In the genomic region with DNA sequence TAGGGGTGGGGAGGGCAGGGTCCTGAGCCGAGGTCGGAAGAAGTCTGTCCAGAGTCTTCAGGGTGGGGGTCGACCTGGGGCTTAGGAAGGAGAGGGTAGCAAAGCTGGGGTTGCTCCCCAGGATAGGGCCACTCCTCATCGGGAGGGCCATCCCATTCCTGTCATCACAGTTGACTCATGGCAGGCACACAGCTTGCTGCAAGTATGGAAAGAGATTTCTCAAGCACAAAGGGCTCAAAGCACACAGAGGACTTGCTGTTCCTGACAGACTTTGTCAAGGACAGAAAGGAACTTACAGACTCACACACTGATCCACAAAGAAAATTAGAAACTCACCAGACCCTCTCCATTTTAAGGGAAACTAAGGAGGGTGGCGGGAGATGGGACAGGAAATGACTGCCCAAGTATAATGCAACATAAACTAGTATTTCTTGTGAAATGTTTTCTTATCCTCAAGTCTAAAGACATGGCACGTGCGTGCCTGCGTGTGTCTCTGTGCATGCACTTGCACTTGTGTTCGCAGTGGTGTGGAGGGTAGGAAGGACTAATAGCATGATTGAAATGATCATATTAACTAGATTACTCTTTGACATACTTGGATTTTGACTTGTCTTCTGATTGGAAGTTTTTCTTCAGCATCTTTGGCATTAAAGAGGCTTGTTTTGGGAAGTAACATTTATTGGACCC, we compare ENCODE assay signal across 12 cellular contexts. TPM values are rescaled to one million over a fixed set of nuclear protein-coding genes. Genes with fewer than 3 reads are reported as not detected.
A peak's percentile ranks its signal among the peaks of the same experiment; 100 is the strongest.
DNase-seq lines count a peak whose midpoint lies in the region; ATAC-seq and TF ChIP-seq lines count a peak whose summit lies in the region.
"Had no signal": no experiment of that assay in that cellular context is flagged by ENCODE, and none has a peak within 500 bp of the region (broad histone marks: within the 10 kb centered on the region; RNA-seq: fewer than 3 reads in every experiment).

No MANE protein-coding gene starts in this region.

- TF ChIP-seq CTCF in HEK293 (tag by site-specific recombination; IDR thresholded peaks at IDR 0.05) (no peak), left ventricle myocardium inferior (IDR thresholded peaks at IDR 0.05; ENCODE audit: borderline replicate concordance) (no peak)

- no peak for DNase-seq in activated naive CD8-positive, alpha-beta T cell treated with anti-CD3 and anti-CD28 coated beads for 36 hours
- no peak for DNase-seq in left ventricle myocardium inferior
- no peak for DNase-seq in stimulated activated effector memory CD8-positive, alpha-beta T cell treated with anti-CD3 and anti-CD28 coated beads, Interleukin-12 subunit alpha, Interleukin-12 subunit beta, amount 100 ng/mL, for 72 hours (ENCODE audit: low spot score in 2 of 2)
- no peak for DNase-seq in NCI-H526 (lab: John Stamatoyannopoulos, UW)
- no peak for DNase-seq in NCI-H146 (lab: John Stamatoyannopoulos, UW)
- no peak for DNase-seq in NCI-H128 (lab: John Stamatoyannopoulos, UW; ENCODE audit: unreplicated experiment)
- DNase-seq: mesendoderm, NCI-H446 treated with DMSO at 0.1 percent for 48 hours had no signal

- H3K27me3 Mint-ChIP-seq in activated naive CD8-positive, alpha-beta T cell treated with anti-CD3 and anti-CD28 coated beads for 36 hours: no peaks in the 10 kb centered on the region

- no peaks in the 10 kb centered on the region for H3K27me3 ChIP-seq in left ventricle myocardium inferior (ENCODE audit: low read depth)

- H3K27ac ChIP-seq in HEK293 (ENCODE audit: extremely low read depth, low read depth, low read length) (no peak overlapping the region), left ventricle myocardium inferior (replicated peaks) (peak overlapping the region; percentile 22)

- ATAC-seq in stimulated activated effector memory CD8-positive, alpha-beta T cell treated with anti-CD3 and anti-CD28 coated beads, Interleukin-12 subunit alpha, Interleukin-12 subunit beta, amount 100 ng/mL, for 72 hours: no peak

- no peaks in the 10 kb centered on the region for H3K4me1 ChIP-seq in HEK293 (ENCODE audit: control insufficient read depth, insufficient read depth, low read length)
- H3K4me1 ChIP-seq in left ventricle myocardium inferior: peaks cover 37% of the 10 kb centered on the region

- peaks cover 22% of the 10 kb centered on the region for H3K4me1 Mint-ChIP-seq in activated naive CD8-positive, alpha-beta T cell treated with anti-CD3 and anti-CD28 coated beads for 36 hours
- H3K4me1 Mint-ChIP-seq in stimulated activated effector memory CD8-positive, alpha-beta T cell treated with anti-CD3 and anti-CD28 coated beads, Interleukin-12 subunit alpha, Interleukin-12 subunit beta, amount 100 ng/mL, for 72 hours: peaks cover 34% of the 10 kb centered on the region
- H3K4me1 Mint-ChIP-seq: brain had no signal

- no peak overlapping the region for H3K4me3 Mint-ChIP-seq in activated naive CD8-positive, alpha-beta T cell treated with anti-CD3 and anti-CD28 coated beads for 36 hours
- no peak overlapping the region for H3K4me3 Mint-ChIP-seq in stimulated activated effector memory CD8-positive, alpha-beta T cell treated with anti-CD3 and anti-CD28 coated beads, Interleukin-12 subunit alpha, Interleukin-12 subunit beta, amount 100 ng/mL, for 72 hours
- H3K4me3 Mint-ChIP-seq: brain; T-helper 1 cell treated with Interleukin-12 subunit alpha and Interleukin-12 subunit beta and Interleukin-4 antibody, amounts not matched to agents 30 μg/mL and 1 μg/mL, for 36 hours had no signal

- H3K36me3 ChIP-seq in HEK293 (ENCODE audit: control insufficient read depth in 2 of 2, insufficient read depth in 1 of 2, low read length in 2 of 2) (peaks cover 1 to 44% of the 10 kb centered on the region in 2 experiments; a peak in 2 of 3 replicates), left ventricle myocardium inferior (peaks cover 39% of the 10 kb centered on the region)

- H3K9me3 Mint-ChIP-seq in activated naive CD8-positive, alpha-beta T cell treated with anti-CD3 and anti-CD28 coated beads for 36 hours: no peaks in the 10 kb centered on the region
- H3K9me3 Mint-ChIP-seq in stimulated activated effector memory CD8-positive, alpha-beta T cell treated with anti-CD3 and anti-CD28 coated beads, Interleukin-12 subunit alpha, Interleukin-12 subunit beta, amount 100 ng/mL, for 72 hours: no peaks in the 10 kb centered on the region
- H3K9me3 Mint-ChIP-seq: brain; T-helper 1 cell treated with Interleukin-12 subunit alpha and Interleukin-12 subunit beta and Interleukin-4 antibody, amounts not matched to agents 30 μg/mL and 1 μg/mL, for 36 hours had no signal

- CTCF ChIA-PET in HEK293 (lab: Yijun Ruan, JAX): interaction anchor here (0.6 to 5.4 kb wide), 4 partner anchors 72 to 269 kb away, joined by 3 to 81 read pairs (median 28); a partner anchor contains a TSS

- peaks cover 2% of the 10 kb centered on the region for H3K36me3 Mint-ChIP-seq in activated naive CD8-positive, alpha-beta T cell treated with anti-CD3 and anti-CD28 coated beads for 36 hours
- peaks cover 45% of the 10 kb centered on the region for H3K36me3 Mint-ChIP-seq in stimulated activated effector memory CD8-positive, alpha-beta T cell treated with anti-CD3 and anti-CD28 coated beads, Interleukin-12 subunit alpha, Interleukin-12 subunit beta, amount 100 ng/mL, for 72 hours

- H3K4me3 ChIP-seq in HEK293 (ENCODE audit: low read depth, low read length) (no peak overlapping the region), left ventricle myocardium inferior (no peak overlapping the region)

- POLR2A ChIA-PET in HEK293 (lab: Yijun Ruan, JAX): interaction anchor here (0.7 to 4.7 kb wide), 7 partner anchors 13 to 152 kb away, joined by 3 to 25 read pairs (median 5); a partner anchor contains a TSS

- intact Hi-C loops in left ventricle myocardium inferior (cut with micrococcal nuclease): no loop called here

- no peaks in the 10 kb centered on the region for H3K9me3 ChIP-seq in HEK293 (ENCODE audit: control insufficient read depth, insufficient read depth, low read depth, low read length)
- no peaks in the 10 kb centered on the region for H3K9me3 ChIP-seq in left ventricle myocardium inferior (replicated peaks)

- peak overlapping the region; percentile 85 for H3K27ac Mint-ChIP-seq in activated naive CD8-positive, alpha-beta T cell treated with anti-CD3 and anti-CD28 coated beads for 36 hours
- peak overlapping the region; percentile 72 for H3K27ac Mint-ChIP-seq in stimulated activated effector memory CD8-positive, alpha-beta T cell treated with anti-CD3 and anti-CD28 coated beads, Interleukin-12 subunit alpha, Interleukin-12 subunit beta, amount 100 ng/mL, for 72 hours

TF ChIP-seq in HEK293, 187 proteins besides CTCF, POLR2A, EP300 and RAD21:
- TF ChIP-seq ZNF391 (tag by site-specific recombination; IDR thresholded peaks at IDR 0.05; ENCODE audit: borderline replicate concordance, low read depth) (no peak), ZIC2 (tag by site-specific recombination; IDR thresholded peaks at IDR 0.05) (peak; percentile 38; the same call in 1 of the 2 replicates)

RNA-seq across cellular contexts. Expression of a gene that starts 2.4 kb away (rescaled TPM):
- 1 to 10 TPM; 1.9 to 2.6 TPM for total RNA-seq in activated naive CD8-positive, alpha-beta T cell treated with anti-CD3 and anti-CD28 coated beads for 36 hours
- total RNA-seq in left ventricle myocardium inferior: 0.44 TPM

RNA-seq across cellular contexts. Expression of a gene that starts 4.3 kb away (rescaled TPM):
- 1 to 10 TPM; 1.2 to 1.5 TPM for total RNA-seq in activated naive CD8-positive, alpha-beta T cell treated with anti-CD3 and anti-CD28 coated beads for 36 hours
- total RNA-seq in left ventricle myocardium inferior: 7.6 TPM

RNA-seq across cellular contexts. Expression of a gene that starts 13.5 kb away (rescaled TPM):
- total RNA-seq in activated naive CD8-positive, alpha-beta T cell treated with anti-CD3 and anti-CD28 coated beads for 36 hours: 100 to 1,000 TPM; 227 to 235 TPM
- 62.6 TPM for total RNA-seq in left ventricle myocardium inferior

RNA-seq across cellular contexts. Expression of a gene that starts 22.7 kb away (rescaled TPM):
- 10 to 100 TPM; 87.5 to 88.3 TPM for total RNA-seq in activated naive CD8-positive, alpha-beta T cell treated with anti-CD3 and anti-CD28 coated beads for 36 hours
- total RNA-seq in left ventricle myocardium inferior: 80.8 TPM

RNA-seq across cellular contexts. Expression of a gene that starts 48.1 kb away (rescaled TPM):
- total RNA-seq in activated naive CD8-positive, alpha-beta T cell treated with anti-CD3 and anti-CD28 coated beads for 36 hours: not detected
- not detected for total RNA-seq in left ventricle myocardium inferior
- total RNA-seq: glomerular endothelial cell had no signal
